ENCODE assay signal across 17 cellular contexts in the genomic region with DNA sequence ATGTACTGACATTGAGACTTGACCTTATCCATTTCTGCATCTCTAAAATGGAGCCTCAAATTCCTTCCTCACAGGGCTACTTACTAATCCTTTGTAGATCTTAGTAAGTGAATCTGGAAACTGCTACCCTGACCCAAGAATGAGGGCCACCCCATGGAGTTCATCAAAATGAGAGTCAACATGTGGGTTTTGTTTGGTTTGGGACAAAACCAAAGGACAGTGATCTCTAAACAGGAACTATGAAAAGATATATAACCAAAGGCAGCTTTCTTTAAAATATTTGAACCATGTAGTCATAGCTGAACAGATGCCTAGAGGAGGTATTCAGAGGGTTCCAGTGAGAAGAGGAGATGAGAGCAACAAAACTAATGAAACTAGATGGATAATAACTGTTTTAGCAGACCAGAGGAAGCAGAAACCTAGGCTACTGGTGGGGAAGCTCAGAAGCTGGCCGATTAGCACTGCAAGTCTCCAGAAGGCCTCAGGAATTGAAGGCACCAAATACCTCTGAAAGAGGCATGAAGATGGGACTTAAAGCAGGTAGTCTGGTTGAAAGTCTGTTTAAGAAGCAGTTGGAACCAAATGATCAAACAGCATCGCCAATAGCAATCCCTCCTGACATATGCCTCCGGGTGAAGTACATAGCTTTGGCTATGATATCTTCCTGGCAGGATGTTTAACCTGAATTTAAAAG. TPM values are rescaled to one million over a fixed set of nuclear protein-coding genes. Genes with fewer than 3 reads are reported as not detected.
A peak's percentile ranks its signal among the peaks of the same experiment; 100 is the strongest.
DNase-seq lines count a peak whose midpoint lies in the region; ATAC-seq, FAIRE-seq and TF ChIP-seq lines count a peak whose summit lies in the region.
"Had no signal": no experiment of that assay in that cellular context is flagged by ENCODE, and none has a peak within 500 bp of the region (broad histone marks: within the 10 kb centered on the region; RNA-seq: fewer than 3 reads in every experiment).

No MANE protein-coding gene starts in this region.

- SMC1A ChIA-PET in GM12878 (lab: Charles Lee; ENCODE audit: uncharacterized antibody, unreplicated experiment), result no interaction called here

- peaks cover 21% of the 10 kb centered on the region for H3K4me1 Mint-ChIP-seq in MCF 10A (ENCODE audit: insufficient read depth, unreplicated experiment)
- H3K4me1 Mint-ChIP-seq: GM23338, IgD-negative memory B cell had no signal

- no peak overlapping the region for H3K4me3 Mint-ChIP-seq in MCF 10A (ENCODE audit: unreplicated experiment)
- H3K4me3 Mint-ChIP-seq: GM23338, IgD-negative memory B cell, T-helper 17 cell had no signal

- H3K36me3 ChIP-seq in breast epithelium, result no peaks in the 10 kb centered on the region
- no peaks in the 10 kb centered on the region for H3K36me3 ChIP-seq in GM12878 (ENCODE audit: control insufficient read depth in 2 of 2, insufficient read depth in 2 of 2, low read length in 1 of 2)

- no peaks in the 10 kb centered on the region for H3K27me3 ChIP-seq in breast epithelium
- no peaks in the 10 kb centered on the region for H3K27me3 ChIP-seq in GM12878 (replicated peaks in 1 of 2; ENCODE audit: control insufficient read depth in 2 of 2, insufficient read depth in 2 of 2, low read length in 1 of 2)
- H3K27me3 ChIP-seq: stomach had no signal

- 97% methylated on average over 3 of the region's 3 CpGs for WGBS in GM12878 (ENCODE audit: insufficient coverage, insufficient replicate concordance, low lambda C conversion rate, missing lambda C conversion rate)

- POLR2A ChIA-PET in MCF 10A (lab: Yijun Ruan, JAX), result no interaction called here
- POLR2A ChIA-PET in GM12878 (lab: Charles Lee), result no interaction called here

- BruUV-seq in MCF 10A (replicated peaks; lab: Mats Ljungman, UMichigan) (no TSS peak), GM12878 (replicated peaks; lab: Mats Ljungman, UMichigan) (no TSS peak)

- H3K4me2 ChIP-seq in GM12878 (ENCODE audit: control insufficient read depth, insufficient read depth), result no peak overlapping the region
- H3K4me2 ChIP-seq: GM23338 had no signal

- H3K27ac Mint-ChIP-seq in MCF 10A (ENCODE audit: low read depth, unreplicated experiment), result no peak overlapping the region
- H3K27ac Mint-ChIP-seq: IgD-negative memory B cell, T-helper 17 cell had no signal

- H2AFZ ChIP-seq in GM12878 (ENCODE audit: control insufficient read depth, low read depth, low read length), result no peak overlapping the region
- H2AFZ ChIP-seq: GM23338 had no signal

- no peaks in the 10 kb centered on the region for H3K79me2 ChIP-seq in GM12878 (ENCODE audit: control insufficient read depth, insufficient read depth, low read length)

- H3K9me3 ChIP-seq in breast epithelium (no peaks in the 10 kb centered on the region), GM12878 (replicated peaks; ENCODE audit: control insufficient read depth, insufficient read depth, low read length) (no peaks in the 10 kb centered on the region)
- H3K9me3 ChIP-seq: stomach had no signal

- in situ Hi-C loops in GM12878 (cut with MboI), result no loop called here

- H3K4me3 ChIP-seq in breast epithelium (no peak overlapping the region), GM12878 (no peak overlapping the region)
- H3K4me3 ChIP-seq: GM23338, stomach had no signal

- H3K27ac ChIP-seq in breast epithelium (no peak overlapping the region), GM12878 (ENCODE audit: control insufficient read depth, insufficient read depth) (no peak overlapping the region)
- H3K27ac ChIP-seq: stomach had no signal

- H3K9me3 Mint-ChIP-seq in MCF 10A (ENCODE audit: unreplicated experiment), result no peaks in the 10 kb centered on the region
- H3K9me3 Mint-ChIP-seq: activated naive CD4-positive, alpha-beta T cell treated with anti-CD3 and anti-CD28 coated beads, Interleukin-2, amount 50 U/mL, for 72 hours; GM23338; IgD-negative memory B cell had no signal

- TF ChIP-seq EP300 in GM12878 (IDR thresholded peaks at IDR 0.05; ENCODE audit: borderline replicate concordance in 1 of 2, control insufficient read depth in 1 of 2, low read depth in 2 of 2, low read length in 2 of 2), result no peak

- TF ChIP-seq RAD21 in GM12878 (IDR thresholded peaks at IDR 0.05; ENCODE audit: insufficient read depth, low read depth, low read length), result no peak

- CTCF ChIA-PET in MCF 10A (lab: Yijun Ruan, JAX), result interaction anchor here (1.2 kb wide), 1 partner anchor 18 kb away, joined by 3 read pairs; no protein-coding TSS in a partner anchor
- CTCF ChIA-PET in GM12878 (lab: Yijun Ruan, JAX), result no interaction called here

- H3K27me3 Mint-ChIP-seq in MCF 10A (ENCODE audit: insufficient read depth, unreplicated experiment), result no peaks in the 10 kb centered on the region
- H3K27me3 Mint-ChIP-seq: IgD-negative memory B cell, T-helper 17 cell had no signal

- intact Hi-C loops in MCF 10A (cut with micrococcal nuclease) (no loop called here), breast epithelium (cut with DNase I; ENCODE audit: low total_unique reads) (no loop called here), GM12878 (cut with micrococcal nuclease; ENCODE audit: unreplicated experiment) (no loop called here)

- no peaks in the 10 kb centered on the region for H3K4me1 ChIP-seq in breast epithelium
- no peaks in the 10 kb centered on the region for H3K4me1 ChIP-seq in GM12878 (ENCODE audit: control insufficient read depth, insufficient read depth, low read length)
- H3K4me1 ChIP-seq: stomach had no signal

- DNase-seq in MCF 10A (ENCODE audit: unreplicated experiment), result peak; percentile 67
- DNase-seq in breast epithelium (ENCODE audit: low spot score in 2 of 2), result no peak
- no peak for DNase-seq in GM12878 (ENCODE audit: low read depth, low spot score)
- DNase-seq in iPS-NIHi11 (ENCODE audit: low spot score), result peak; percentile 14
- peak; percentile 31 for DNase-seq in urothelium cell line (ENCODE audit: low spot score)
- no peak for DNase-seq in GF-D8 (lab: John Stamatoyannopoulos, UW)
- DNase-seq in OCI-M2 (lab: John Stamatoyannopoulos, UW; ENCODE audit: unreplicated experiment), result no peak
- DNase-seq: kidney glomerular epithelial cell; nucleus accumbens; stimulated activated CD4-positive, alpha-beta T cell treated with anti-CD3 and anti-CD28 coated beads, Interleukin-1b, Interleukin-23, amount 100 ng/mL, for 48 hours; stomach; T-helper 17 cell had no signal

- no peaks in the 10 kb centered on the region for H4K20me1 ChIP-seq in GM12878 (ENCODE audit: control insufficient read depth, insufficient read depth)

- no peak for ATAC-seq in GM12878
- no peak for ATAC-seq in GM18502 (IDR thresholded peaks at IDR 0.05; ENCODE audit: poor library complexity, unreplicated experiment)
- ATAC-seq: activated naive CD4-positive, alpha-beta T cell treated with anti-CD3 and anti-CD28 coated beads, Interleukin-2, amount 50 U/mL, for 72 hours; GM23338; T-helper 17 cell had no signal

- TF ChIP-seq CTCF in MCF 10A (IDR thresholded peaks at IDR 0.05; ENCODE audit: unreplicated experiment), result no peak
- TF ChIP-seq CTCF in breast epithelium (IDR thresholded peaks at IDR 0.05), result no peak
- TF ChIP-seq CTCF in GM12878 (IDR thresholded peaks at IDR 0.05 in 2 of 3, conservative IDR thresholded peaks at IDR 0.05 in 1 of 3; ENCODE audit: control insufficient read depth in 2 of 3, extremely low read depth in 1 of 3, insufficient read depth in 1 of 3, low read depth in 3 of 3, low read length in 3 of 3), result no peak

- TF ChIP-seq POLR2A in breast epithelium (IDR thresholded peaks at IDR 0.05) (no peak), GM12878 (IDR thresholded peaks at IDR 0.05; ENCODE audit: low read depth, low read length) (no peak)

- H3K36me3 Mint-ChIP-seq in MCF 10A (ENCODE audit: insufficient read depth, unreplicated experiment), result no peaks in the 10 kb centered on the region

- RAD21 ChIA-PET in GM12878 (lab: Charles Lee; ENCODE audit: unreplicated experiment), result no interaction called here

- FAIRE-seq in GM12878 (lab: Jason Lieb, UNC), result no peak
- FAIRE-seq in urothelium cell line (lab: Jason Lieb, UNC), result no peak
- FAIRE-seq: A204.1 had no signal

- H3K9ac ChIP-seq in GM12878 (ENCODE audit: control insufficient read depth, insufficient read depth, low read length), result no peak overlapping the region

RNA-seq across cellular contexts. Expression of gene THOC3, which starts 45.8 kb away (rescaled TPM):
- 42.7 and 54.2 TPM in 2 replicates for total RNA-seq in MCF 10A (2022)
- total RNA-seq in breast epithelium, result 10 to 100 TPM; 20.5 to 48.9 (median 42.3) TPM
- 55.0 and 58.9 TPM in 2 replicates for total RNA-seq in GM12878 (2013; cell fraction: nucleolus; rRNA removed)
- 82.7 and 84.0 TPM in 2 replicates for total RNA-seq in GM12878 (2014; rRNA removed)
- total RNA-seq in GM12878 (2014; rRNA removed; fragmentation: Illumina TruSeq; extraction: Trizol), result 76.6 and 80.9 TPM in 2 replicates
- total RNA-seq in GM12878 (2021), result 82.7 and 82.9 TPM in 2 replicates
- polyA plus RNA-seq in GM12878 (2011; ENCODE audit: low read depth), result 51.0 TPM
- polyA plus RNA-seq in GM12878 (2011; rRNA removed), result 195 and 207 TPM in 2 replicates
- 131 and 135 TPM in 2 replicates for polyA plus RNA-seq in GM12878 (2011; cell fraction: cytosol; rRNA removed)
- polyA plus RNA-seq in GM12878 (2011; cell fraction: nucleus; rRNA removed), result 58.6 and 71.6 TPM in 2 replicates
- polyA plus RNA-seq in GM12878 (2012), result 38.4 and 55.1 TPM in 2 replicates
- 74.2 and 90.0 TPM in 2 replicates for polyA plus RNA-seq in GM12878 (2014; fragmentation: Illumina TruSeq; extraction: Trizol)
- 10 to 100 TPM; 40.2 to 48.7 TPM for polyA plus RNA-seq in GM12878 (2014; fragmentation: Nextera tagmentation; extraction: Ambion mirVana)
- 95.4 and 99.3 TPM in 2 replicates for polyA plus RNA-seq in GM12878 (2014; rRNA removed)
- 100 to 1,000 TPM; 121 to 128 TPM for polyA plus RNA-seq in GM12878 (2016; fragmentation: Nextera tagmentation; extraction: Ambion mirVana)
- polyA minus RNA-seq in GM12878 (2011; rRNA and poly(A)+ RNA removed), result 149 and 192 TPM in 2 replicates
- polyA minus RNA-seq in GM12878 (2011; cell fraction: cytosol; rRNA and poly(A)+ RNA removed), result 28.1 and 32.6 TPM in 2 replicates
- 25.9 and 38.2 TPM in 2 replicates for polyA minus RNA-seq in GM12878 (2011; cell fraction: nucleus; rRNA and poly(A)+ RNA removed)

RNA-seq across cellular contexts. Expression of gene CPLX2, which starts 51.0 kb away (rescaled TPM):
- total RNA-seq in MCF 10A (2022), result not detected in 2 replicates
- total RNA-seq in breast epithelium, result not detected
- not detected in 2 replicates for total RNA-seq in GM12878 (2013; cell fraction: nucleolus; rRNA removed)
- total RNA-seq in GM12878 (2014; rRNA removed), result not detected in 2 replicates
- not detected in 2 replicates for total RNA-seq in GM12878 (2014; rRNA removed; fragmentation: Illumina TruSeq; extraction: Trizol)
- total RNA-seq in GM12878 (2021), result 0.05 TPM in 2 replicates
- not detected for polyA plus RNA-seq in GM12878 (2011; ENCODE audit: low read depth)
- not detected in 2 replicates for polyA plus RNA-seq in GM12878 (2011; rRNA removed)
- not detected in 2 replicates for polyA plus RNA-seq in GM12878 (2011; cell fraction: cytosol; rRNA removed)
- not detected in 2 replicates for polyA plus RNA-seq in GM12878 (2011; cell fraction: nucleus; rRNA removed)
- polyA plus RNA-seq in GM12878 (2012), result not detected in 2 replicates
- polyA plus RNA-seq in GM12878 (2014; fragmentation: Illumina TruSeq; extraction: Trizol), result 0.01 TPM in 1 of 2 replicates, not detected in the other
- polyA plus RNA-seq in GM12878 (2014; fragmentation: Nextera tagmentation; extraction: Ambion mirVana), result not detected
- polyA plus RNA-seq in GM12878 (2014; rRNA removed), result 0.04 TPM in 1 of 2 replicates, not detected in the other
- under 1 TPM in 1 of 2 experiments, not detected in 1; 0.23 TPM for polyA plus RNA-seq in GM12878 (2016; fragmentation: Nextera tagmentation; extraction: Ambion mirVana)
- polyA minus RNA-seq in GM12878 (2011; rRNA and poly(A)+ RNA removed), result not detected in 2 replicates
- polyA minus RNA-seq in GM12878 (2011; cell fraction: cytosol; rRNA and poly(A)+ RNA removed), result not detected in 2 replicates
- not detected in 2 replicates for polyA minus RNA-seq in GM12878 (2011; cell fraction: nucleus; rRNA and poly(A)+ RNA removed)
- total RNA-seq: activated naive CD4-positive, alpha-beta T cell treated with anti-CD3 and anti-CD28 coated beads, Interleukin-2, amount 50 U/mL, for 72 hours; T-helper 17 cell had no signal
- polyA plus RNA-seq: IgD-negative memory B cell had no signal

Comparison
In these comparisons a context has a peak if more than half of its experiments do, and no peak if none do; other contexts are left out.
1. DNase-seq: peak in MCF 10A (single experiment), iPS-NIHi11 (single experiment) and urothelium cell line (single experiment); none in breast epithelium (0 of 2), GM12878 (single experiment), GF-D8 (single experiment) and OCI-M2 (single experiment).